In the genomic region with DNA sequence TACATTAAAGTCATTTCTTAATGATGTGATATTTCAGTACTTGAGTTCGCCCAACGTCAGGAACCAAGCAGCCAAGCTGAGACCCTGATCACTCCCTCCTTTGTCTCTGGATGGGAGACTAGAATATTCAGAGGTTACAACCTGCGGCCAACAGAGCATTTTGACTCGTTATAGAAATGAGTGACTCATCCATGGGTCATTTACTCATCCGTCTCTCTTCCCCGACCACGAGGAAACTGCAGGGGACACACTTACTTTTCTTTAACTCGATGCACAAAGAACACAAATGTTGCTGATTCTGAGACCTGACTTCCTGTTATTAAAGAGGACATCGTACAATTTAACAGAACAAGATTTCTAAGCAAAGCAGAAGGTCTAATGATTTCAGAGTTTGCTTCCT, we compare ENCODE assay signal across 11 cellular contexts.
DNase-seq lines count a peak whose midpoint lies in the region; ATAC-seq, FAIRE-seq and TF ChIP-seq lines count a peak whose summit lies in the region.
"Had no signal": no experiment of that assay in that cellular context is flagged by ENCODE, and none has a peak within 500 bp of the region (broad histone marks: within the 10 kb centered on the region; RNA-seq: fewer than 3 reads in every experiment).

No MANE protein-coding gene starts in this region.

- TF ChIP-seq EP300 in HepG2 (IDR thresholded peaks at IDR 0.05; ENCODE audit: low read depth in 2 of 2, low read length in 2 of 2), result no peak
- no peak for TF ChIP-seq EP300 in HepG2 (CRISPR knock-in tag; IDR thresholded peaks at IDR 0.05; ENCODE audit: borderline replicate concordance)

- H3K36me3 ChIP-seq in liver (ENCODE audit: control insufficient read depth in 4 of 4, insufficient read depth in 3 of 4, low read depth in 1 of 4, low read length in 3 of 4), result no peaks in the 10 kb centered on the region
- no peaks in the 10 kb centered on the region for H3K36me3 ChIP-seq in HepG2 (replicated peaks in 1 of 2; ENCODE audit: control insufficient read depth in 1 of 2, insufficient read depth in 2 of 2, low read length in 2 of 2)
- H3K36me3 ChIP-seq in SJCRH30, result no peaks in the 10 kb centered on the region
- H3K36me3 ChIP-seq: thyroid gland, WERI-Rb-1 had no signal

- in situ Hi-C loops in HepG2 (cut with HindIII; ENCODE audit: extremely low pct_ligation_motif_present, low pct_unique_long_range_greater_than_20kb), result no loop called here

- H3K4me3 ChIP-seq in liver (ENCODE audit: low read depth in 1 of 3, low read length in 3 of 3) (no peak overlapping the region), HepG2 (replicated peaks in 1 of 3; ENCODE audit: insufficient read depth in 1 of 3, low read depth in 2 of 3, low read length in 3 of 3) (no peak overlapping the region), SJCRH30 (no peak overlapping the region)
- H3K4me3 ChIP-seq: thyroid gland had no signal

- BruUV-seq in HepG2 (replicated peaks; lab: Mats Ljungman, UMichigan), result no TSS peak

- no peak overlapping the region for H2AFZ ChIP-seq in HepG2 (ENCODE audit: low read length)

- TF ChIP-seq RAD21 in liver (IDR thresholded peaks at IDR 0.05), result peak in 1 of 2 donors; percentile 24
- no peak for TF ChIP-seq RAD21 in HepG2 (CRISPR knock-in tag; IDR thresholded peaks at IDR 0.05)

- ATAC-seq in HepG2, result no peak
- ATAC-seq in HG03139 (IDR thresholded peaks at IDR 0.05; ENCODE audit: unreplicated experiment), result no peak

- intact Hi-C loops in HepG2 (cut with micrococcal nuclease; ENCODE audit: unreplicated experiment), result no loop called here

- H3K27ac ChIP-seq in liver (ENCODE audit: low read depth in 1 of 2, low read length in 2 of 2) (no peak overlapping the region), HepG2 (ENCODE audit: extremely low read length, insufficient read depth, low read length) (no peak overlapping the region), SJCRH30 (peak overlapping the region; percentile 55)
- H3K27ac ChIP-seq: WERI-Rb-1 had no signal

- WGBS in liver, result 77% methylated on average over 9 of the region's 9 CpGs
- WGBS in HepG2 (ENCODE audit: low lambda C conversion rate), result 21% methylated on average over 9 of the region's 9 CpGs

- H3K9me3 ChIP-seq in liver (ENCODE audit: control insufficient read depth in 4 of 4, low read length in 3 of 4), result no peaks in the 10 kb centered on the region
- H3K9me3 ChIP-seq in HepG2 (ENCODE audit: low read length), result no peaks in the 10 kb centered on the region
- no peaks in the 10 kb centered on the region for H3K9me3 ChIP-seq in SJCRH30 (replicated peaks)
- H3K9me3 ChIP-seq: thyroid gland had no signal

- TF ChIP-seq CTCF in liver (IDR thresholded peaks at IDR 0.05; ENCODE audit: low read depth, low read length, missing input control) (no peak), HepG2 (CRISPR knock-in tag; IDR thresholded peaks at IDR 0.05) (no peak)

- CTCF ChIA-PET in HepG2 (lab: Yijun Ruan, JAX; ENCODE audit: low intra/inter-chr PET ratio, low total read pairs), result no interaction called here

- no peak for TF ChIP-seq POLR2A in HepG2 (IDR thresholded peaks at IDR 0.05; ENCODE audit: insufficient read depth in 1 of 2, low read depth in 2 of 2, low read length in 2 of 2)

- peaks cover 0 to 15% (median 7%) of the 10 kb centered on the region in 4 donors for H3K4me1 ChIP-seq in liver (ENCODE audit: control insufficient read depth in 4 of 4, insufficient read depth in 4 of 4, low read length in 3 of 4)
- H3K4me1 ChIP-seq in HepG2 (ENCODE audit: insufficient read depth, low read length), result no peaks in the 10 kb centered on the region; the same call in 1 of the 2 replicates
- peaks cover 19% of the 10 kb centered on the region for H3K4me1 ChIP-seq in SJCRH30

- no peak for FAIRE-seq in HepG2 (lab: Jason Lieb, UNC)
- peak; percentile 5 for FAIRE-seq in urothelium cell line (lab: Jason Lieb, UNC)
- FAIRE-seq: islet of Langerhans had no signal

- DNase-seq in HepG2 (ENCODE audit: low spot score) (no peak), SJCRH30 (peak in 1 of 2 experiments; percentile 63), fibroblast of peridontal ligament (ENCODE audit: extremely low read depth) (peak; percentile 75), urothelium cell line (ENCODE audit: low spot score) (peak; percentile 74), NCI-H146 (lab: John Stamatoyannopoulos, UW) (no peak), AG08396 (ENCODE audit: low spot score) (no peak)
- DNase-seq: thyroid gland, WERI-Rb-1 had no signal

- no peak overlapping the region for H3K9ac ChIP-seq in liver (ENCODE audit: low read depth in 1 of 2, low read length in 2 of 2)
- no peak overlapping the region for H3K9ac ChIP-seq in HepG2 (ENCODE audit: insufficient read depth, low read depth, low read length)

- no peaks in the 10 kb centered on the region for H4K20me1 ChIP-seq in HepG2 (ENCODE audit: insufficient read depth, low read length)

- H3K27me3 ChIP-seq in liver (ENCODE audit: control insufficient read depth in 4 of 4, insufficient read depth in 4 of 4, low read length in 3 of 4) (no peaks in the 10 kb centered on the region), HepG2 (ENCODE audit: control insufficient read depth in 1 of 2, insufficient read depth in 2 of 2, low read length in 2 of 2) (no peaks in the 10 kb centered on the region; a peak in 1 of 5 replicates), SJCRH30 (no peaks in the 10 kb centered on the region)
- H3K27me3 ChIP-seq: thyroid gland had no signal

- H3K79me2 ChIP-seq in HepG2 (ENCODE audit: insufficient read depth, low read length), result no peaks in the 10 kb centered on the region

- POLR2A ChIA-PET in HepG2 (lab: Yijun Ruan, JAX), result no interaction called here

- no peak overlapping the region for H3K4me2 ChIP-seq in HepG2 (ENCODE audit: low read depth, low read length)

TF ChIP-seq in liver, 16 proteins besides CTCF, POLR2A, EP300 and RAD21:
- TF ChIP-seq JUND (IDR thresholded peaks at IDR 0.05), result peak in 1 of 2 donors; percentile 37
- no peak for TF ChIP-seq FOXA2 (IDR thresholded peaks at IDR 0.05)
- TF ChIP-seq, protein P1, sequence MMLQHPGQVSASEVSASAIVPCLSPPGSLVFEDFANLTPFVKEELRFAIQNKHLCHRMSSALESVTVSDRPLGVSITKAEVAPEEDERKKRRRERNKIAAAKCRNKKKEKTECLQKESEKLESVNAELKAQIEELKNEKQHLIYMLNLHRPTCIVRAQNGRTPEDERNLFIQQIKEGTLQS (IDR thresholded peaks at IDR 0.05), result no peak
- no peak for TF ChIP-seq SP1 (IDR thresholded peaks at IDR 0.05)
- peak; percentile 21 for TF ChIP-seq NR2F2 (IDR thresholded peaks at IDR 0.05)
- TF ChIP-seq, protein P2, sequence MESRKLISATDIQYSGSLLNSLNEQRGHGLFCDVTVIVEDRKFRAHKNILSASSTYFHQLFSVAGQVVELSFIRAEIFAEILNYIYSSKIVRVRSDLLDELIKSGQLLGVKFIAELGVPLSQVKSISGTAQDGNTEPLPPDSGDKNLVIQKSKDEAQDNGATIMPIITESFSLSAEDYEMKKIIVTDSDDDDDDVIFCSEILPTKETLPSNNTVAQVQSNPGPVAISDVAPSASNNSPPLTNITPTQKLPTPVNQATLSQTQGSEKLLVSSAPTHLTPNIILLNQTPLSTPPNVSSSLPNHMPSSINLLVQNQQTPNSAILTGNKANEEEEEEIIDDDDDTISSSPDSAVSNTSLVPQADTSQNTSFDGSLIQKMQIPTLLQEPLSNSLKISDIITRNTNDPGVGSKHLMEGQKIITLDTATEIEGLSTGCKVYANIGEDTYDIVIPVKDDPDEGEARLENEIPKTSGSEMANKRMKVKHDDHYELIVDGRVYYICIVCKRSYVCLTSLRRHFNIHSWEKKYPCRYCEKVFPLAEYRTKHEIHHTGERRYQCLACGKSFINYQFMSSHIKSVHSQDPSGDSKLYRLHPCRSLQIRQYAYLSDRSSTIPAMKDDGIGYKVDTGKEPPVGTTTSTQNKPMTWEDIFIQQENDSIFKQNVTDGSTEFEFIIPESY (IDR thresholded peaks at IDR 0.05), result no peak
- no peak for TF ChIP-seq RXRA (IDR thresholded peaks at IDR 0.05)
- no peak for TF ChIP-seq EGR1 (IDR thresholded peaks at IDR 0.05; ENCODE audit: low read depth in 2 of 2)
- TF ChIP-seq, protein P3, sequence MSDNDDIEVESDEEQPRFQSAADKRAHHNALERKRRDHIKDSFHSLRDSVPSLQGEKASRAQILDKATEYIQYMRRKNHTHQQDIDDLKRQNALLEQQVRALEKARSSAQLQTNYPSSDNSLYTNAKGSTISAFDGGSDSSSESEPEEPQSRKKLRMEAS (IDR thresholded peaks at IDR 0.05), result no peak

TF ChIP-seq in HepG2, 621 proteins besides CTCF, POLR2A, EP300 and RAD21:
- TF ChIP-seq ZFP82 (CRISPR knock-in tag; IDR thresholded peaks at IDR 0.05; ENCODE audit: borderline replicate concordance), result no peak
- TF ChIP-seq, protein P4, sequence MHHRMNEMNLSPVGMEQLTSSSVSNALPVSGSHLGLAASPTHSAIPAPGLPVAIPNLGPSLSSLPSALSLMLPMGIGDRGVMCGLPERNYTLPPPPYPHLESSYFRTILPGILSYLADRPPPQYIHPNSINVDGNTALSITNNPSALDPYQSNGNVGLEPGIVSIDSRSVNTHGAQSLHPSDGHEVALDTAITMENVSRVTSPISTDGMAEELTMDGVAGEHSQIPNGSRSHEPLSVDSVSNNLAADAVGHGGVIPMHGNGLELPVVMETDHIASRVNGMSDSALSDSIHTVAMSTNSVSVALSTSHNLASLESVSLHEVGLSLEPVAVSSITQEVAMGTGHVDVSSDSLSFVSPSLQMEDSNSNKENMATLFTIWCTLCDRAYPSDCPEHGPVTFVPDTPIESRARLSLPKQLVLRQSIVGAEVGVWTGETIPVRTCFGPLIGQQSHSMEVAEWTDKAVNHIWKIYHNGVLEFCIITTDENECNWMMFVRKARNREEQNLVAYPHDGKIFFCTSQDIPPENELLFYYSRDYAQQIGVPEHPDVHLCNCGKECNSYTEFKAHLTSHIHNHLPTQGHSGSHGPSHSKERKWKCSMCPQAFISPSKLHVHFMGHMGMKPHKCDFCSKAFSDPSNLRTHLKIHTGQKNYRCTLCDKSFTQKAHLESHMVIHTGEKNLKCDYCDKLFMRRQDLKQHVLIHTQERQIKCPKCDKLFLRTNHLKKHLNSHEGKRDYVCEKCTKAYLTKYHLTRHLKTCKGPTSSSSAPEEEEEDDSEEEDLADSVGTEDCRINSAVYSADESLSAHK (CRISPR knock-in tag; IDR thresholded peaks at IDR 0.05; ENCODE audit: borderline replicate concordance), result no peak

Comparison
In these comparisons a context has a peak if more than half of its experiments do, and no peak if none do; other contexts are left out.
1. DNase-seq: peak in fibroblast of peridontal ligament (single experiment) and urothelium cell line (single experiment); none in HepG2 (single experiment), NCI-H146 (single experiment) and AG08396 (single experiment).